In genomic region chrX:78105944-78106650, GRCh38 we compare ENCODE assay signal across 8 cellular contexts. TPM values are rescaled to one million over a fixed set of nuclear protein-coding genes. Genes with fewer than 3 reads are reported as not detected.
DNase-seq lines count a peak whose midpoint lies in the region; ATAC-seq and TF ChIP-seq lines count a peak whose summit lies in the region.

No MANE protein-coding gene starts in this region.

- no peaks in the 10 kb centered on the region for H3K27me3 ChIP-seq in CD4-positive, alpha-beta memory T cell (ENCODE audit: insufficient read depth, low read length)
- H3K27me3 ChIP-seq in mammary epithelial cell (ENCODE audit: insufficient read depth, low read length), result no peaks in the 10 kb centered on the region

- WGBS in mammary epithelial cell (ENCODE audit: low coverage, missing lambda C conversion rate), result 69% methylated on average over 10 of the region's 11 CpGs

- peaks cover 69% of the 10 kb centered on the region for H3K79me2 ChIP-seq in mammary epithelial cell (ENCODE audit: insufficient read depth, low read length)

- CTCF ChIA-PET in CD4-positive, alpha-beta memory T cell (lab: Charles Lee; ENCODE audit: partially characterized antibody), result no interaction called here
- CTCF ChIA-PET in mammary epithelial cell (lab: Charles Lee; ENCODE audit: low non-redundant PET), result no interaction called here

- H3K9me3 ChIP-seq in CD4-positive, alpha-beta memory T cell (ENCODE audit: control insufficient read depth in 1 of 2, low read length in 2 of 2), result no peaks in the 10 kb centered on the region
- H3K9me3 ChIP-seq in mammary epithelial cell (replicated peaks; ENCODE audit: insufficient read depth, low read length), result no peaks in the 10 kb centered on the region

- ATAC-seq in HG02852 (IDR thresholded peaks at IDR 0.05; ENCODE audit: unreplicated experiment), result no peak

- H3K9ac ChIP-seq in mammary epithelial cell (ENCODE audit: insufficient read depth, low read length), result peak overlapping the region; percentile 72

- H3K27me3 Mint-ChIP-seq in CD4-positive, alpha-beta memory T cell, result no peaks in the 10 kb centered on the region
- H3K27me3 Mint-ChIP-seq in nephron (ENCODE audit: low read depth), result no peaks in the 10 kb centered on the region

- H3K4me2 ChIP-seq in mammary epithelial cell (ENCODE audit: insufficient read depth, low read depth, low read length), result peak overlapping the region; percentile 76

- no TSS peak for BruUV-seq in mammary epithelial cell (replicated peaks; lab: Mats Ljungman, UMichigan)

- dilution Hi-C loops in mammary epithelial cell (cut with HindIII; ENCODE audit: low sequenced_read_pairs), result no loop called here

- POLR2A ChIA-PET in CD4-positive, alpha-beta memory T cell (lab: Charles Lee; ENCODE audit: partially characterized antibody), result interaction anchor here (0.7 to 2.0 kb wide), 5 partner anchors 25 to 411 kb away, joined by 3 to 5 read pairs (median 3); partner anchors contain the start of genes ATP7A, COX7B and TAF9B

- peak overlapping the region; percentile 87 to 94 (median 92) for H3K4me3 Mint-ChIP-seq in CD4-positive, alpha-beta memory T cell
- H3K4me3 Mint-ChIP-seq in nephron, result peak overlapping the region; percentile 87 to 94 (median 89)

- H2AFZ ChIP-seq in mammary epithelial cell (ENCODE audit: low read depth, low read length), result no peak overlapping the region

- peak overlapping the region; percentile 86 for H3K27ac ChIP-seq in CD4-positive, alpha-beta memory T cell (ENCODE audit: low read depth, low read length)
- peak overlapping the region; percentile 87 for H3K27ac ChIP-seq in mammary epithelial cell (ENCODE audit: insufficient read depth, low read depth, low read length)

- intact Hi-C loops in CD4-positive, alpha-beta memory T cell (cut with micrococcal nuclease), result loop anchor here (2.0 to 10.0 kb wide), 8 partner anchors 33 to 1309 kb away; partner anchors contain the start of genes ATP7A, ATRX, CYSLTR1 and P2RY10
- intact Hi-C loops in mammary epithelial cell (cut with micrococcal nuclease), result no loop called here

- H3K36me3 ChIP-seq in CD4-positive, alpha-beta memory T cell (ENCODE audit: insufficient read depth, low read length), result peaks cover 7% of the 10 kb centered on the region
- peaks cover under 1% of the 10 kb centered on the region for H3K36me3 ChIP-seq in mammary epithelial cell (ENCODE audit: insufficient read depth, low read length)

- peaks cover 49% of the 10 kb centered on the region for H3K4me1 ChIP-seq in CD4-positive, alpha-beta memory T cell (ENCODE audit: insufficient read depth, low read length)
- H3K4me1 ChIP-seq in mammary epithelial cell (ENCODE audit: insufficient read depth, low read length), result no peaks in the 10 kb centered on the region

- TF ChIP-seq CTCF in mammary epithelial cell (conservative IDR thresholded peaks at IDR 0.05 in 1 of 2, IDR thresholded peaks at IDR 0.05 in 1 of 2; ENCODE audit: extremely low read depth in 1 of 2, insufficient read depth in 1 of 2, low read depth in 1 of 2, low read length in 2 of 2), result no peak
- TF ChIP-seq CTCF in nephron (IDR thresholded peaks at IDR 0.05; ENCODE audit: unreplicated experiment in 3 of 3), result no peak
- TF ChIP-seq CTCF in GM10266 (IDR thresholded peaks at IDR 0.05; ENCODE audit: control insufficient read depth, insufficient read depth, low read depth, missing control alignments), result no peak

- peaks cover 0 to 4% (median 0%) of the 10 kb centered on the region in 8 donors for H3K9me3 Mint-ChIP-seq in CD4-positive, alpha-beta memory T cell
- H3K9me3 Mint-ChIP-seq in nephron, result peaks cover 15% of the 10 kb centered on the region

- H3K4me3 ChIP-seq in CD4-positive, alpha-beta memory T cell (ENCODE audit: low read length in 2 of 2), result peak overlapping the region; percentile 62 to 90
- H3K4me3 ChIP-seq in mammary epithelial cell (replicated peaks in 1 of 3; ENCODE audit: insufficient read depth in 1 of 3, low read depth in 2 of 3, low read length in 3 of 3), result peak overlapping the region; percentile 62 to 71 (median 64)

- peaks cover 24% of the 10 kb centered on the region for H4K20me1 ChIP-seq in mammary epithelial cell (ENCODE audit: insufficient read depth, low read length)

- H3K27ac Mint-ChIP-seq in CD4-positive, alpha-beta memory T cell, result peak overlapping the region; percentile 84 to 98 (median 94)
- peak overlapping the region; percentile 79 to 95 (median 84) for H3K27ac Mint-ChIP-seq in nephron

- H3K4me1 Mint-ChIP-seq in CD4-positive, alpha-beta memory T cell, result peaks cover 27 to 63% (median 43%) of the 10 kb centered on the region in 4 donors
- peaks cover 39% of the 10 kb centered on the region for H3K4me1 Mint-ChIP-seq in nephron

- in situ Hi-C loops in mammary epithelial cell (cut with MboI; ENCODE audit: low sequenced_read_pairs in 2 of 2), result loop anchor here in 1 of 2 donors (10.0 kb wide), 1 partner anchor 191 kb away; the partner anchor contains the start of gene ATP7A

- peak; percentile 44 to 52 (median 46) for DNase-seq in CD4-positive, alpha-beta memory T cell
- DNase-seq in NAMALWA (ENCODE audit: low spot score) (peak; percentile 4), mammary epithelial cell (no peak), DMS79 (lab: John Stamatoyannopoulos, UW) (no peak), GM10266 (ENCODE audit: extremely low spot score) (no peak), A172 (ENCODE audit: low spot score) (no peak)

- H3K36me3 Mint-ChIP-seq in CD4-positive, alpha-beta memory T cell, result peaks cover 4 to 37% of the 10 kb centered on the region in 2 donors
- H3K36me3 Mint-ChIP-seq in nephron (ENCODE audit: low read depth), result peaks cover 14% of the 10 kb centered on the region

RNA-seq across cellular contexts. Expression of gene PGK1, which starts 2.0 kb away (rescaled TPM):
- 100 to 1,000 TPM; 205 to 209 TPM for total RNA-seq in CD4-positive, alpha-beta memory T cell
- polyA plus RNA-seq in CD4-positive, alpha-beta memory T cell, result 100 to 1,000 TPM; 461 to 867 TPM
- total RNA-seq in mammary epithelial cell, result 100 to 1,000 TPM; 241 to 701 TPM
- polyA plus RNA-seq in mammary epithelial cell, result 824 TPM
- polyA minus RNA-seq in mammary epithelial cell, result 1,221 TPM
- total RNA-seq in A172 (2014; rRNA removed; shearing (Covaris generic)), result 432 and 490 TPM in 2 replicates

RNA-seq across cellular contexts. Expression of gene TAF9B, which starts 33.4 kb away (rescaled TPM):
- total RNA-seq in CD4-positive, alpha-beta memory T cell, result 10 to 100 TPM; 23.6 to 28.3 TPM
- 10 to 100 TPM; 27.1 to 32.8 TPM for polyA plus RNA-seq in CD4-positive, alpha-beta memory T cell
- total RNA-seq in mammary epithelial cell, result 10 to 100 TPM in 1 of 2 donors, 1 to 10 TPM in 1; 9.0 to 18.2 TPM
- polyA plus RNA-seq in mammary epithelial cell, result 8.9 TPM
- 18.2 TPM for polyA minus RNA-seq in mammary epithelial cell
- 55.8 and 62.1 TPM in 2 replicates for total RNA-seq in A172 (2014; rRNA removed; shearing (Covaris generic))

Comparison
In these comparisons a context has a peak if more than half of its experiments do, and no peak if none do; other contexts are left out.
1. DNase-seq: peak in CD4-positive, alpha-beta memory T cell (5 of 5) and NAMALWA (single experiment); none in mammary epithelial cell (single experiment), DMS79 (single experiment), GM10266 (single experiment) and A172 (single experiment).